Comparison of ENCODE assay signal across 32 cellular contexts in the genomic region with DNA sequence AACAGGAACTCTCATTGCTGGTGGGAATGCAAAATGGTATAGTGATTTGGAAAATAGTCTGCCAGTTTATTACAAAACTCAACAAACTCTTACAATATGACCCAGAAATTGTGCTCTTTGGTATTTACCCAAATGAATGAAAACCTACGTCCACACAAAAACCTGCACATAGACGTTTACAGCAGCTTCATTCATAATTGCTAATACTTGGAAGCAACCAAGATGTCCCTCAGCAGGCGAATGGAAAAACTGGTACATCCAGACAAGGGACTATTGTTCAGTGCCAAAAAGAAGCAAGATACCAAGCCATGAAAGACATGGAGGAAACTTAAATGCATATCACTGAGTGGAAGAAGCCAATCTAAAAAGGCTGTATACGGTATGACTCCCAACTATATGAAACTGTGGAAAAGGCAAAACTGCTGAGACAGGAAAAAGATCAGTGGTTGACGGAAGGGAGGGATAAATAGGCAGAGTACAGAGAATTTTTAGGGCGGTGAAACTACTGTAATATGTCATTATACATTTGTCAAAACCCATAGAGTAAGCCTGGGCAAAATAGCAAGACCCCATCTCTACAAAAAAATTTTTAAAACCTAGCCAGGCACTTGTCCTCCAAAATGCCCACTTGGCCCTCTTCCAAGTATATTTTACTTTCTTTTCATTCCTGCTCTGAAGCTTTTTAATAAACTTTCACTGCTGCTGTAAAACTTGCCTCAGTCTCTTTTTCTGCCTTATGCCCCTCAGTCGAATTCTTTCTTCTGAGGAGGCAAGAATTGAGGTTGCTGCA. TPM values are rescaled to one million over a fixed set of nuclear protein-coding genes. Genes with fewer than 3 reads are reported as not detected.
"Had no signal": no experiment of that assay in that cellular context is flagged by ENCODE, and none has a peak within 500 bp of the region (broad histone marks: within the 10 kb centered on the region; RNA-seq: fewer than 3 reads in every experiment).

No MANE protein-coding gene starts in this region.

- H3K27me3 ChIP-seq: right atrium auricular region, vagina had no signal

- H3K27ac ChIP-seq: esophagus squamous epithelium, gastroesophageal sphincter, heart right ventricle, left lung, neural progenitor cell, prostate gland, right atrium auricular region, sigmoid colon, stomach, thyroid gland, vagina had no signal

- H2AFZ ChIP-seq: neural progenitor cell had no signal

- H3K4me1 Mint-ChIP-seq: stimulated activated effector memory CD8-positive, alpha-beta T cell treated with anti-CD3 and anti-CD28 coated beads, Interleukin-12 subunit alpha, Interleukin-12 subunit beta, amount 100 ng/mL, for 72 hours had no signal

- H3K4me3 ChIP-seq: esophagus squamous epithelium, gastroesophageal sphincter, heart right ventricle, left lung, neural progenitor cell, prostate gland, right atrium auricular region, sigmoid colon, stomach, thyroid gland, vagina had no signal

- H3K9me3 Mint-ChIP-seq: effector memory CD8-positive, alpha-beta T cell; naive thymus-derived CD4-positive, alpha-beta T cell; nephron; neural progenitor cell; stimulated activated effector memory CD8-positive, alpha-beta T cell treated with anti-CD3 and anti-CD28 coated beads, Interleukin-12 subunit alpha, Interleukin-12 subunit beta, amount 100 ng/mL, for 72 hours had no signal

- H3K9me3 ChIP-seq: esophagus squamous epithelium, gastroesophageal sphincter, heart right ventricle, left lung, prostate gland, right atrium auricular region, sigmoid colon, stomach, thyroid gland, vagina had no signal

- H3K27ac Mint-ChIP-seq: effector memory CD8-positive, alpha-beta T cell; naive thymus-derived CD4-positive, alpha-beta T cell; nephron; neural progenitor cell; stimulated activated effector memory CD8-positive, alpha-beta T cell treated with anti-CD3 and anti-CD28 coated beads, Interleukin-12 subunit alpha, Interleukin-12 subunit beta, amount 100 ng/mL, for 72 hours had no signal

- H3K9ac ChIP-seq: neural progenitor cell had no signal

- H3K36me3 ChIP-seq: esophagus squamous epithelium, gastroesophageal sphincter, heart right ventricle, left lung, neural progenitor cell, prostate gland, right atrium auricular region, sigmoid colon, stomach, thyroid gland, vagina had no signal

- DNase-seq: cortex of kidney; effector memory CD8-positive, alpha-beta T cell; erythroblast; esophagus squamous epithelium; heart right ventricle; hippocampal formation; left cardiac atrium; left lung; mesendoderm; midbrain; naive thymus-derived CD4-positive, alpha-beta T cell; sigmoid colon; stimulated activated CD4-positive, alpha-beta T cell treated with anti-CD3 and anti-CD28 coated beads, Interleukin-2, amount 100 ng/mL, for 24 hours; stimulated activated CD4-positive, alpha-beta T cell treated with anti-CD3 and anti-CD28 coated beads, Interleukin-4, amount 100 ng/mL, for 24 hours; stimulated activated naive CD4-positive, alpha-beta T cell treated with Interleukin-2 at 50 U/mL for 16 hours; stomach; thyroid gland had no signal

- H3K36me3 Mint-ChIP-seq: naive thymus-derived CD4-positive, alpha-beta T cell; neural progenitor cell; stimulated activated effector memory CD8-positive, alpha-beta T cell treated with anti-CD3 and anti-CD28 coated beads, Interleukin-12 subunit alpha, Interleukin-12 subunit beta, amount 100 ng/mL, for 72 hours had no signal

- H3K4me3 Mint-ChIP-seq: effector memory CD8-positive, alpha-beta T cell; naive thymus-derived CD4-positive, alpha-beta T cell; nephron; neural progenitor cell; stimulated activated effector memory CD8-positive, alpha-beta T cell treated with anti-CD3 and anti-CD28 coated beads, Interleukin-12 subunit alpha, Interleukin-12 subunit beta, amount 100 ng/mL, for 72 hours had no signal

- FAIRE-seq: endometrium, islet of Langerhans had no signal

- ATAC-seq: effector memory CD8-positive, alpha-beta T cell; gastroesophageal sphincter; heart right ventricle; left cardiac atrium; left lung; naive thymus-derived CD4-positive, alpha-beta T cell; stimulated activated effector memory CD8-positive, alpha-beta T cell treated with anti-CD3 and anti-CD28 coated beads, Interleukin-12 subunit alpha, Interleukin-12 subunit beta, amount 100 ng/mL, for 72 hours had no signal

- H3K4me2 ChIP-seq: neural progenitor cell had no signal

RNA-seq across cellular contexts. Expression of a gene that starts 4.9 kb away (rescaled TPM):
- total RNA-seq: dermis microvascular lymphatic vessel endothelial cell; left cardiac atrium; lung microvascular endothelial cell; naive thymus-derived CD4-positive, alpha-beta T cell; osteocyte; right atrium auricular region; sigmoid colon; skeletal muscle tissue; subcutaneous adipose tissue; temporal lobe; thyroid gland; vagina had no signal
- polyA plus RNA-seq: heart right ventricle; naive thymus-derived CD4-positive, alpha-beta T cell had no signal
